12 cellular contexts compared by ENCODE assay signal in the genomic region with DNA sequence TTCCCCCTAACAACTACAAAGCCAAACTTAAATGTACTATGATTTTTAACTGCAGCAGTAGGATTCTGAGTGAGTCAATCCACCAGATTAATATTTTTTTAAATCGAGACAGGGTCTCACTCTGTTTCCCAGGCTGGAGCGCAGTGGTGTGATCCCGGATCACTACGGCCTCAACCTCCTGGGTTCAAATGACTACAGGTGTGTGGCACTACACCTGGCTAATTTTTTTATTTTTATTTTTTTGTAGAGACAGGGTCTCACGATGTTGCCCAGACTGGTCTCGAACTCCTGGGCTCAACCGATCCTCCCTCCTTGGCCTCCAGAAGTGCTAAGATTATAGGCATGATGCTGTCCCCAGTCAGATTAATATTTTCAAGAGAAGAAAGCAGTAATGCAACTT.
"Had no signal": no experiment of that assay in that cellular context is flagged by ENCODE, and none has a peak within 500 bp of the region (broad histone marks: within the 10 kb centered on the region; RNA-seq: fewer than 3 reads in every experiment).

No MANE protein-coding gene starts in this region.

- ATAC-seq: body of pancreas, natural killer cell, right lobe of liver had no signal

- H3K4me3 ChIP-seq: body of pancreas, lung, right lobe of liver had no signal

- H3K27ac Mint-ChIP-seq: activated CD4-positive, alpha-beta memory T cell treated with anti-CD3 and anti-CD28 coated beads, Interleukin-2, amount 10 ng/mL, durations not matched to agents 7 days and 5 days; activated naive CD4-positive, alpha-beta T cell treated with anti-CD3 and anti-CD28 coated beads for 36 hours; natural killer cell had no signal

- H3K27me3 Mint-ChIP-seq: activated CD4-positive, alpha-beta memory T cell treated with anti-CD3 and anti-CD28 coated beads, Interleukin-2, amount 10 ng/mL, durations not matched to agents 7 days and 5 days had no signal

- H3K27me3 ChIP-seq: body of pancreas, right lobe of liver had no signal

- H3K9me3 ChIP-seq: body of pancreas, right lobe of liver had no signal

- H3K36me3 Mint-ChIP-seq: natural killer cell had no signal

- DNase-seq: activated CD4-positive, alpha-beta memory T cell treated with anti-CD3 and anti-CD28 coated beads, Interleukin-2, amount 10 ng/mL, durations not matched to agents 7 days and 5 days; activated naive CD4-positive, alpha-beta T cell treated with anti-CD3 and anti-CD28 coated beads for 36 hours; body of pancreas; central memory CD4-positive, alpha-beta T cell; cortex of kidney; effector memory CD4-positive, alpha-beta T cell; natural killer cell; nucleus accumbens; right lobe of liver; stimulated activated CD4-positive, alpha-beta T cell treated with anti-CD3 and anti-CD28 coated beads, Interleukin-2, amount 100 ng/mL, for 24 hours; stimulated activated naive CD4-positive, alpha-beta T cell treated with Interleukin-2 at 50 U/mL for 16 hours had no signal

- H3K4me3 Mint-ChIP-seq: activated CD4-positive, alpha-beta memory T cell treated with anti-CD3 and anti-CD28 coated beads, Interleukin-2, amount 10 ng/mL, durations not matched to agents 7 days and 5 days; activated naive CD4-positive, alpha-beta T cell treated with anti-CD3 and anti-CD28 coated beads for 36 hours; natural killer cell had no signal
